In the genomic region with DNA sequence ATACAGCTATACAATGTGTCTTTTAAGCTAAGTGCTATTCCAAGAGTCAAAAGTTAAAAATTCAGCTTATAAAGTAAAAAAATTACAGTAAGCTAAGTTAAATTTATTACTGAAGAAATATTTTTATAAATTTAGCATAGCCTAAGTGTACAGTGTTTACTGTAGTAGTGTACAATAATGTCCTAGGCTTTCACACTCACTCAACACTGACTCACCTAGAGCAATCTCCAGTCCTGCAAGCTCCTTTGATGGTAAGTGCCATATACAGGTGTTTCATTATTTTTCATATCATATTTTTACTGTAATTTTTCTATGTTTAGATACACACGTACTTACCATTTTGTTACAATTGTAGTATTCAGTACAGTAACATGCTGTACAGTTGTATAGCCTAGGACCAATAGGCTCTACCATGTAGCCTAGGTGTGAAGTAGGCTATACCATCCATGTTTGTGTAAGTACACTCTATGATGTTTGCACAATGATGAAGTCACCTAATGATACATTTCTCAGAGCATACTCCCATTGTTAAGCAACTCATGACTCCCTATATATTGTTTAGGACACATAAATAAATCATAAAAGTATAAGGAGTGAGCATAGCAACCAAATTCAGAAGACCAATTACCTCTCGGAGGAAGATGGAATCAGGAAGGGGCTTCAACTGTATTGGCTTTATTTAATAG, we compare ENCODE assay signal across 21 cellular contexts.
DNase-seq lines count a peak whose midpoint lies in the region; ATAC-seq and TF ChIP-seq lines count a peak whose summit lies in the region.
"Had no signal": no experiment of that assay in that cellular context is flagged by ENCODE, and none has a peak within 500 bp of the region (broad histone marks: within the 10 kb centered on the region; RNA-seq: fewer than 3 reads in every experiment).

No MANE protein-coding gene starts in this region.

- peak; percentile 5 for DNase-seq in COLO668 (lab: John Stamatoyannopoulos, UW; ENCODE audit: unreplicated experiment)
- peak; percentile 87 for DNase-seq in NCI-H748 treated with DMSO at 0.1 percent for 48 hours (lab: John Stamatoyannopoulos, UW)
- DNase-seq in left colon = no peak
- DNase-seq in GOT3 (lab: John Stamatoyannopoulos, UW) = no peak
- no peak for DNase-seq in esophagus muscularis mucosa (ENCODE audit: extremely low spot score)
- DNase-seq: C1 segment of cervical spinal cord; Caco-2; CD4-positive, alpha-beta memory T cell; NCI-H1092 treated with DMSO at 0.1 percent for 48 hours; NCI-H1436; NCI-H187; NCI-H2081 treated with DMSO at 0.1 percent for 48 hours; NCI-H446 treated with DMSO at 0.1 percent for 48 hours; NCI-H774; SJCRH30; T-helper 17 cell had no signal

- 88% methylated on average over 2 of the region's 2 CpGs for WGBS in esophagus muscularis mucosa

- no peak for TF ChIP-seq POLR2A in esophagus muscularis mucosa (IDR thresholded peaks at IDR 0.05; ENCODE audit: low read depth)

- H3K9me3 ChIP-seq in HEK293 (ENCODE audit: control insufficient read depth, insufficient read depth, low read depth, low read length) (no peaks in the 10 kb centered on the region), esophagus muscularis mucosa (no peaks in the 10 kb centered on the region)

- H3K4me3 ChIP-seq in HEK293 (ENCODE audit: low read depth, low read length) (no peak overlapping the region), esophagus muscularis mucosa (no peak overlapping the region)
- H3K4me3 ChIP-seq: SJCRH30 had no signal

- ATAC-seq in left colon (peak; percentile 93), GM19023 (IDR thresholded peaks at IDR 0.05; ENCODE audit: unreplicated experiment) (no peak)
- ATAC-seq: HCT116, Right ventricle myocardium inferior, SK-N-SH treated with all-trans-retinoic acid at 6 μM for 48 hours, T-helper 17 cell had no signal

- H3K27ac ChIP-seq in HEK293 (ENCODE audit: extremely low read depth, low read depth, low read length) (no peak overlapping the region), esophagus muscularis mucosa (replicated peaks in 1 of 4) (no peak overlapping the region)
- H3K27ac ChIP-seq: SJCRH30 had no signal

- POLR2A ChIA-PET in HEK293 (lab: Yijun Ruan, JAX) = no interaction called here

- TF ChIP-seq EP300 in esophagus muscularis mucosa (IDR thresholded peaks at IDR 0.05) = no peak

- intact Hi-C loops in left colon (cut with DNase I, micrococcal nuclease) (no loop called here), esophagus muscularis mucosa (cut with DNase I) (no loop called here)

- CTCF ChIA-PET in HEK293 (lab: Yijun Ruan, JAX) = no interaction called here

- no peaks in the 10 kb centered on the region for H3K4me1 ChIP-seq in HEK293 (ENCODE audit: control insufficient read depth, insufficient read depth, low read length)
- H3K4me1 ChIP-seq in esophagus muscularis mucosa = no peaks in the 10 kb centered on the region
- H3K4me1 ChIP-seq: Caco-2, SJCRH30 had no signal

- TF ChIP-seq CTCF in HEK293 (tag by site-specific recombination; IDR thresholded peaks at IDR 0.05) (no peak), esophagus muscularis mucosa (IDR thresholded peaks at IDR 0.05) (no peak)

- no peaks in the 10 kb centered on the region for H3K36me3 ChIP-seq in HEK293 (ENCODE audit: control insufficient read depth in 2 of 2, insufficient read depth in 1 of 2, low read length in 2 of 2)
- H3K36me3 ChIP-seq in esophagus muscularis mucosa = no peaks in the 10 kb centered on the region
- H3K36me3 ChIP-seq: SJCRH30 had no signal

- no peaks in the 10 kb centered on the region for H3K27me3 ChIP-seq in esophagus muscularis mucosa
- H3K27me3 ChIP-seq: SJCRH30 had no signal

TF ChIP-seq in HEK293, 187 proteins besides CTCF, POLR2A, EP300 and RAD21:
- TF ChIP-seq ZNF791 (tag by site-specific recombination; IDR thresholded peaks at IDR 0.05) = no peak
- TF ChIP-seq, protein P1, sequence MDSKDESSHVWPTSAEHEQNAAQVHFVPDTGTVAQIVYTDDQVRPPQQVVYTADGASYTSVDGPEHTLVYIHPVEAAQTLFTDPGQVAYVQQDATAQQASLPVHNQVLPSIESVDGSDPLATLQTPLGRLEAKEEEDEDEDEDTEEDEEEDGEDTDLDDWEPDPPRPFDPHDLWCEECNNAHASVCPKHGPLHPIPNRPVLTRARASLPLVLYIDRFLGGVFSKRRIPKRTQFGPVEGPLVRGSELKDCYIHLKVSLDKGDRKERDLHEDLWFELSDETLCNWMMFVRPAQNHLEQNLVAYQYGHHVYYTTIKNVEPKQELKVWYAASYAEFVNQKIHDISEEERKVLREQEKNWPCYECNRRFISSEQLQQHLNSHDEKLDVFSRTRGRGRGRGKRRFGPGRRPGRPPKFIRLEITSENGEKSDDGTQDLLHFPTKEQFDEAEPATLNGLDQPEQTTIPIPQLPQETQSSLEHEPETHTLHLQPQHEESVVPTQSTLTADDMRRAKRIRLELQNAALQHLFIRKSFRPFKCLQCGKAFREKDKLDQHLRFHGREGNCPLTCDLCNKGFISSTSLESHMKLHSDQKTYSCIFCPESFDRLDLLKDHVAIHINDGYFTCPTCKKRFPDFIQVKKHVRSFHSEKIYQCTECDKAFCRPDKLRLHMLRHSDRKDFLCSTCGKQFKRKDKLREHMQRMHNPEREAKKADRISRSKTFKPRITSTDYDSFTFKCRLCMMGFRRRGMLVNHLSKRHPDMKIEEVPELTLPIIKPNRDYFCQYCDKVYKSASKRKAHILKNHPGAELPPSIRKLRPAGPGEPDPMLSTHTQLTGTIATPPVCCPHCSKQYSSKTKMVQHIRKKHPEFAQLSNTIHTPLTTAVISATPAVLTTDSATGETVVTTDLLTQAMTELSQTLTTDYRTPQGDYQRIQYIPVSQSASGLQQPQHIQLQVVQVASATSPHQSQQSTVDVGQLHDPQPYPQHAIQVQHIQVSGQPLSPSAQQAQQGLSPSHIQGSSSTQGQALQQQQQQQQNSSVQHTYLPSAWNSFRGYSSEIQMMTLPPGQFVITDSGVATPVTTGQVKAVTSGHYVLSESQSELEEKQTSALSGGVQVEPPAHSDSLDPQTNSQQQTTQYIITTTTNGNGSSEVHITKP (tag by site-specific recombination; IDR thresholded peaks at IDR 0.05) = peak; percentile 53
- TF ChIP-seq ZNF350 (tag by site-specific recombination; IDR thresholded peaks at IDR 0.05) = no peak

Comparison
In these comparisons a context has a peak if more than half of its experiments do, and no peak if none do; other contexts are left out.
1. DNase-seq: peak in COLO668 (single experiment) and NCI-H748 treated with DMSO at 0.1 percent for 48 hours (single experiment); none in left colon (0 of 2), GOT3 (single experiment) and esophagus muscularis mucosa (single experiment).